Comparison of ENCODE assay signal across 8 cellular contexts in genomic region chr19:18317998-18318800, GRCh38. TPM values are rescaled to one million over a fixed set of nuclear protein-coding genes. Genes with fewer than 3 reads are reported as not detected.
A peak's percentile ranks its signal among the peaks of the same experiment; 100 is the strongest.
DNase-seq lines count a peak whose midpoint lies in the region; ATAC-seq, FAIRE-seq and TF ChIP-seq lines count a peak whose summit lies in the region.

No MANE protein-coding gene starts in this region.

- RAD21 ChIA-PET in GM12878 (lab: Charles Lee; ENCODE audit: unreplicated experiment): interaction anchor here (1.3 to 6.0 kb wide), 2 partner anchors 13 to 38 kb away, joined by 4 to 167 read pairs; partner anchors contain the start of gene JUND

- in situ Hi-C loops in GM12878 (cut with MboI): no loop called here

- CTCF ChIA-PET in GM12878 (lab: Yijun Ruan, JAX): interaction anchor here (1.3 to 7.4 kb wide), 3 partner anchors 10 to 66 kb away, joined by 3 to 74 read pairs (median 23); no protein-coding TSS in a partner anchor

- H3K4me2 ChIP-seq in GM12878 (ENCODE audit: control insufficient read depth, insufficient read depth): peak overlapping the region; percentile 9; the same call in 1 of the 2 replicates

- TF ChIP-seq POLR2A in GM12878 (IDR thresholded peaks at IDR 0.05; ENCODE audit: low read depth, low read length): no peak

- no peak for ATAC-seq in GM12878
- ATAC-seq in HG03039 (IDR thresholded peaks at IDR 0.05; ENCODE audit: unreplicated experiment): no peak
- no peak for ATAC-seq in HG03457 (IDR thresholded peaks at IDR 0.05; ENCODE audit: unreplicated experiment)

- H2AFZ ChIP-seq in GM12878 (ENCODE audit: control insufficient read depth, low read depth, low read length): no peak overlapping the region

- no peak for TF ChIP-seq RAD21 in GM12878 (IDR thresholded peaks at IDR 0.05; ENCODE audit: insufficient read depth, low read depth, low read length)

- FAIRE-seq in GM12878 (lab: Jason Lieb, UNC): no peak

- no peaks in the 10 kb centered on the region for H4K20me1 ChIP-seq in GM12878 (ENCODE audit: control insufficient read depth, insufficient read depth)

- H3K36me3 ChIP-seq in SK-N-MC (ENCODE audit: insufficient read depth, low read length): peaks cover 17% of the 10 kb centered on the region; the same call in 1 of the 2 replicates
- H3K36me3 ChIP-seq in GM12878 (ENCODE audit: control insufficient read depth in 2 of 2, insufficient read depth in 2 of 2, low read length in 1 of 2): peaks cover 2 to 6% of the 10 kb centered on the region in 2 experiments; a peak in 3 of 4 replicates
- no peaks in the 10 kb centered on the region for H3K36me3 ChIP-seq in muscle layer of colon (ENCODE audit: insufficient read depth, low read length)

- WGBS in GM12878 (ENCODE audit: insufficient coverage, insufficient replicate concordance, low lambda C conversion rate, missing lambda C conversion rate): 67% methylated on average over 15 of the region's 15 CpGs

- H3K27me3 ChIP-seq in GM12878 (replicated peaks in 1 of 2; ENCODE audit: control insufficient read depth in 2 of 2, insufficient read depth in 2 of 2, low read length in 1 of 2) (no peaks in the 10 kb centered on the region), muscle layer of colon (ENCODE audit: control insufficient read depth in 1 of 2, insufficient read depth in 2 of 2, low read length in 2 of 2) (no peaks in the 10 kb centered on the region)

- H3K27ac ChIP-seq in SK-N-MC (peak overlapping the region; percentile 89), GM12878 (ENCODE audit: control insufficient read depth, insufficient read depth) (peak overlapping the region; percentile 45), muscle layer of colon (ENCODE audit: low read depth, low read length) (peak overlapping the region; percentile 43)

- POLR2A ChIA-PET in GM12878 (lab: Charles Lee): interaction anchor here (0.5 to 4.4 kb wide), 2 partner anchors 38 to 50 kb away, joined by 3 to 56 read pairs; partner anchors contain the start of gene JUND

- TF ChIP-seq CTCF in GM12878 (IDR thresholded peaks at IDR 0.05 in 2 of 3, conservative IDR thresholded peaks at IDR 0.05 in 1 of 3; ENCODE audit: control insufficient read depth in 2 of 3, extremely low read depth in 1 of 3, insufficient read depth in 1 of 3, low read depth in 3 of 3, low read length in 3 of 3): no peak

- H3K79me2 ChIP-seq in GM12878 (ENCODE audit: control insufficient read depth, insufficient read depth, low read length): peaks cover 45% of the 10 kb centered on the region

- no peak for TF ChIP-seq EP300 in GM12878 (IDR thresholded peaks at IDR 0.05; ENCODE audit: borderline replicate concordance in 1 of 2, control insufficient read depth in 1 of 2, low read depth in 2 of 2, low read length in 2 of 2)

- intact Hi-C loops in GM12878 (cut with micrococcal nuclease; ENCODE audit: unreplicated experiment) (no loop called here), posterior cingulate gyrus (cut with DNase I) (no loop called here)

- H3K9ac ChIP-seq in SK-N-MC (ENCODE audit: insufficient read length): peak overlapping the region; percentile 59
- no peak overlapping the region for H3K9ac ChIP-seq in GM12878 (ENCODE audit: control insufficient read depth, insufficient read depth, low read length)
- no peak overlapping the region for H3K9ac ChIP-seq in muscle layer of colon (ENCODE audit: low read length)

- SMC1A ChIA-PET in GM12878 (lab: Charles Lee; ENCODE audit: uncharacterized antibody, unreplicated experiment): interaction anchor here (4.2 kb wide), 1 partner anchor 39 kb away, joined by 22 read pairs; the partner anchor contains the start of gene JUND

- peak; percentile 75 to 78 for DNase-seq in AML-193 (lab: John Stamatoyannopoulos, UW)
- no peak for DNase-seq in SK-N-MC (ENCODE audit: low read depth, low spot score)
- no peak for DNase-seq in GM12878 (ENCODE audit: low read depth, low spot score)
- DNase-seq in NCI-H1694 (lab: John Stamatoyannopoulos, UW): no peak
- DNase-seq in posterior cingulate gyrus: no peak

- H3K4me3 ChIP-seq in SK-N-MC (peak overlapping the region; percentile 39), GM12878 (no peak overlapping the region), muscle layer of colon (ENCODE audit: low read depth in 1 of 2, low read length in 2 of 2) (no peak overlapping the region)

- peaks cover 37% of the 10 kb centered on the region for H3K4me1 ChIP-seq in GM12878 (ENCODE audit: control insufficient read depth, insufficient read depth, low read length)
- H3K4me1 ChIP-seq in muscle layer of colon (ENCODE audit: insufficient read depth, low read length): peaks cover 19% of the 10 kb centered on the region

- H3K9me3 ChIP-seq in SK-N-MC (ENCODE audit: low read depth, low read length) (no peaks in the 10 kb centered on the region), GM12878 (replicated peaks; ENCODE audit: control insufficient read depth, insufficient read depth, low read length) (no peaks in the 10 kb centered on the region; the same call in 2 of the 3 replicates), muscle layer of colon (ENCODE audit: low read length) (no peaks in the 10 kb centered on the region)

- no TSS peak for BruUV-seq in GM12878 (replicated peaks; lab: Mats Ljungman, UMichigan)

RNA-seq across cellular contexts. Expression of gene LSM4, which starts 4.7 kb away (rescaled TPM):
- total RNA-seq in GM12878 (2013; cell fraction: nucleolus; rRNA removed): 19.7 and 29.3 TPM in 2 replicates
- total RNA-seq in GM12878 (2014; rRNA removed): 430 and 457 TPM in 2 replicates
- 163 and 186 TPM in 2 replicates for total RNA-seq in GM12878 (2014; rRNA removed; fragmentation: Illumina TruSeq; extraction: Trizol)
- total RNA-seq in GM12878 (2021): 248 and 251 TPM in 2 replicates
- 28.1 TPM for polyA plus RNA-seq in GM12878 (2011; ENCODE audit: low read depth)
- 95.6 and 140 TPM in 2 replicates for polyA plus RNA-seq in GM12878 (2011; rRNA removed)
- 186 and 318 TPM in 2 replicates for polyA plus RNA-seq in GM12878 (2011; cell fraction: cytosol; rRNA removed)
- 124 and 152 TPM in 2 replicates for polyA plus RNA-seq in GM12878 (2011; cell fraction: nucleus; rRNA removed)
- 117 and 128 TPM in 2 replicates for polyA plus RNA-seq in GM12878 (2012)
- 59.2 and 86.6 TPM in 2 replicates for polyA plus RNA-seq in GM12878 (2014; fragmentation: Illumina TruSeq; extraction: Trizol)
- 10 to 100 TPM; 12.6 to 38.2 TPM for polyA plus RNA-seq in GM12878 (2014; fragmentation: Nextera tagmentation; extraction: Ambion mirVana)
- 439 and 477 TPM in 2 replicates for polyA plus RNA-seq in GM12878 (2014; rRNA removed)
- polyA plus RNA-seq in GM12878 (2016; fragmentation: Nextera tagmentation; extraction: Ambion mirVana): 100 to 1,000 TPM; 628 to 652 TPM
- 21.9 and 42.9 TPM in 2 replicates for polyA minus RNA-seq in GM12878 (2011; rRNA and poly(A)+ RNA removed)
- polyA minus RNA-seq in GM12878 (2011; cell fraction: cytosol; rRNA and poly(A)+ RNA removed): 25.9 and 27.1 TPM in 2 replicates
- 19.8 and 31.0 TPM in 2 replicates for polyA minus RNA-seq in GM12878 (2011; cell fraction: nucleus; rRNA and poly(A)+ RNA removed)

RNA-seq across cellular contexts. Expression of gene PGPEP1, which starts 22.2 kb away (rescaled TPM):
- total RNA-seq in GM12878 (2013; cell fraction: nucleolus; rRNA removed): 50.5 and 53.8 TPM in 2 replicates
- total RNA-seq in GM12878 (2014; rRNA removed): 14.6 and 15.5 TPM in 2 replicates
- total RNA-seq in GM12878 (2014; rRNA removed; fragmentation: Illumina TruSeq; extraction: Trizol): 22.8 and 25.1 TPM in 2 replicates
- total RNA-seq in GM12878 (2021): 37.9 and 39.4 TPM in 2 replicates
- polyA plus RNA-seq in GM12878 (2011; ENCODE audit: low read depth): 15.9 TPM
- 21.4 and 33.7 TPM in 2 replicates for polyA plus RNA-seq in GM12878 (2011; rRNA removed)
- polyA plus RNA-seq in GM12878 (2011; cell fraction: cytosol; rRNA removed): 31.7 and 40.5 TPM in 2 replicates
- polyA plus RNA-seq in GM12878 (2011; cell fraction: nucleus; rRNA removed): 39.9 and 44.3 TPM in 2 replicates
- polyA plus RNA-seq in GM12878 (2012): 21.5 and 32.3 TPM in 2 replicates
- polyA plus RNA-seq in GM12878 (2014; fragmentation: Illumina TruSeq; extraction: Trizol): 11.3 and 14.4 TPM in 2 replicates
- 10 to 100 TPM; 13.8 to 13.9 TPM for polyA plus RNA-seq in GM12878 (2014; fragmentation: Nextera tagmentation; extraction: Ambion mirVana)
- 18.2 and 20.7 TPM in 2 replicates for polyA plus RNA-seq in GM12878 (2014; rRNA removed)
- 10 to 100 TPM; 15.9 to 20.5 TPM for polyA plus RNA-seq in GM12878 (2016; fragmentation: Nextera tagmentation; extraction: Ambion mirVana)
- 61.1 and 73.8 TPM in 2 replicates for polyA minus RNA-seq in GM12878 (2011; rRNA and poly(A)+ RNA removed)
- 14.3 and 17.2 TPM in 2 replicates for polyA minus RNA-seq in GM12878 (2011; cell fraction: cytosol; rRNA and poly(A)+ RNA removed)
- 14.3 and 22.0 TPM in 2 replicates for polyA minus RNA-seq in GM12878 (2011; cell fraction: nucleus; rRNA and poly(A)+ RNA removed)

RNA-seq across cellular contexts. Expression of gene JUND, which starts 36.8 kb away (rescaled TPM):
- total RNA-seq in GM12878 (2013; cell fraction: nucleolus; rRNA removed): 50.9 and 51.1 TPM in 2 replicates
- 91.3 and 116 TPM in 2 replicates for total RNA-seq in GM12878 (2014; rRNA removed)
- 16.9 and 19.1 TPM in 2 replicates for total RNA-seq in GM12878 (2014; rRNA removed; fragmentation: Illumina TruSeq; extraction: Trizol)
- 164 and 176 TPM in 2 replicates for total RNA-seq in GM12878 (2021)
- 5.4 TPM for polyA plus RNA-seq in GM12878 (2011; ENCODE audit: low read depth)
- 9.2 and 18.6 TPM in 2 replicates for polyA plus RNA-seq in GM12878 (2011; rRNA removed)
- polyA plus RNA-seq in GM12878 (2011; cell fraction: cytosol; rRNA removed): 36.2 and 90.3 TPM in 2 replicates
- 64.3 and 75.7 TPM in 2 replicates for polyA plus RNA-seq in GM12878 (2011; cell fraction: nucleus; rRNA removed)
- polyA plus RNA-seq in GM12878 (2012): 68.6 and 81.1 TPM in 2 replicates
- 20.3 and 26.8 TPM in 2 replicates for polyA plus RNA-seq in GM12878 (2014; fragmentation: Illumina TruSeq; extraction: Trizol)
- polyA plus RNA-seq in GM12878 (2014; fragmentation: Nextera tagmentation; extraction: Ambion mirVana): 10 to 100 TPM; 11.2 to 16.0 TPM
- 148 and 166 TPM in 2 replicates for polyA plus RNA-seq in GM12878 (2014; rRNA removed)
- 1 to 10 TPM; 7.4 to 9.1 TPM for polyA plus RNA-seq in GM12878 (2016; fragmentation: Nextera tagmentation; extraction: Ambion mirVana)
- 22.5 and 61.2 TPM in 2 replicates for polyA minus RNA-seq in GM12878 (2011; rRNA and poly(A)+ RNA removed)
- polyA minus RNA-seq in GM12878 (2011; cell fraction: cytosol; rRNA and poly(A)+ RNA removed): 55.2 and 60.1 TPM in 2 replicates
- 70.8 and 116 TPM in 2 replicates for polyA minus RNA-seq in GM12878 (2011; cell fraction: nucleus; rRNA and poly(A)+ RNA removed)

RNA-seq across cellular contexts. Expression of gene IQCN, which starts 43.9 kb away (rescaled TPM):
- 0.27 and 0.29 TPM in 2 replicates for total RNA-seq in GM12878 (2013; cell fraction: nucleolus; rRNA removed)
- total RNA-seq in GM12878 (2014; rRNA removed): 0.23 and 0.27 TPM in 2 replicates
- total RNA-seq in GM12878 (2014; rRNA removed; fragmentation: Illumina TruSeq; extraction: Trizol): 0.27 and 0.28 TPM in 2 replicates
- total RNA-seq in GM12878 (2021): 0.54 and 0.64 TPM in 2 replicates
- 0.73 TPM for polyA plus RNA-seq in GM12878 (2011; ENCODE audit: low read depth)
- 0.01 TPM in 1 of 2 replicates, not detected in the other for polyA plus RNA-seq in GM12878 (2011; rRNA removed)
- under 0.01 and 0.02 TPM in 2 replicates for polyA plus RNA-seq in GM12878 (2011; cell fraction: cytosol; rRNA removed)
- 0.19 and 0.22 TPM in 2 replicates for polyA plus RNA-seq in GM12878 (2011; cell fraction: nucleus; rRNA removed)
- polyA plus RNA-seq in GM12878 (2012): 0.67 and 0.68 TPM in 2 replicates
- polyA plus RNA-seq in GM12878 (2014; fragmentation: Illumina TruSeq; extraction: Trizol): 0.08 and 0.19 TPM in 2 replicates
- not detected for polyA plus RNA-seq in GM12878 (2014; fragmentation: Nextera tagmentation; extraction: Ambion mirVana)
- 0.45 and 0.72 TPM in 2 replicates for polyA plus RNA-seq in GM12878 (2014; rRNA removed)
- under 1 TPM in 1 of 2 experiments, not detected in 1; 0.07 TPM for polyA plus RNA-seq in GM12878 (2016; fragmentation: Nextera tagmentation; extraction: Ambion mirVana)
- 0.05 and 0.07 TPM in 2 replicates for polyA minus RNA-seq in GM12878 (2011; rRNA and poly(A)+ RNA removed)
- polyA minus RNA-seq in GM12878 (2011; cell fraction: cytosol; rRNA and poly(A)+ RNA removed): not detected in 2 replicates
- 0.12 and 0.38 TPM in 2 replicates for polyA minus RNA-seq in GM12878 (2011; cell fraction: nucleus; rRNA and poly(A)+ RNA removed)

Comparison
In these comparisons a context has a peak if more than half of its experiments do, and no peak if none do; other contexts are left out.
1. DNase-seq: peak in AML-193 (2 of 2); none in SK-N-MC (single experiment), GM12878 (single experiment), NCI-H1694 (single experiment) and posterior cingulate gyrus (0 of 10).
2. Peak in every context shown above with its lines, with median percentiles within 50 percentile points of each other: H3K27ac ChIP-seq.